In genomic region chr2:99430614-99431258, GRCh38 we compare ENCODE assay signal across 2 cellular contexts.
TF ChIP-seq lines count a peak whose summit lies in the region.

No MANE protein-coding gene starts in this region.

TF ChIP-seq in SK-N-SH treated with all-trans-retinoic acid at 6 μM for 48 hours, 23 proteins besides CTCF, POLR2A, EP300 and RAD21 (continued from another document):
- TF ChIP-seq CREB5 (CRISPR knock-in tag; IDR thresholded peaks at IDR 0.05; ENCODE audit: low read depth) (no peak), TOX (CRISPR knock-in tag; IDR thresholded peaks at IDR 0.05; ENCODE audit: borderline replicate concordance) (no peak), CSDC2 (CRISPR knock-in tag; IDR thresholded peaks at IDR 0.05) (no peak), ZNF8 (CRISPR knock-in tag; IDR thresholded peaks at IDR 0.05) (no peak), PPARA (CRISPR knock-in tag; IDR thresholded peaks at IDR 0.05; ENCODE audit: borderline replicate concordance) (no peak), ZNF70 (CRISPR knock-in tag; IDR thresholded peaks at IDR 0.05) (no peak), BACH2 (CRISPR knock-in tag; IDR thresholded peaks at IDR 0.05; ENCODE audit: borderline replicate concordance) (no peak), ZNF565 (CRISPR knock-in tag; conservative IDR thresholded peaks at IDR 0.05; ENCODE audit: low read depth) (no peak), OSR1 (CRISPR knock-in tag; IDR thresholded peaks at IDR 0.05) (no peak), RARB (CRISPR knock-in tag; IDR thresholded peaks at IDR 0.05) (no peak), SNAI2 (CRISPR knock-in tag; IDR thresholded peaks at IDR 0.05) (no peak), ISL1 (CRISPR knock-in tag; IDR thresholded peaks at IDR 0.05) (no peak), GLIS3 (CRISPR knock-in tag; IDR thresholded peaks at IDR 0.05) (no peak), ZFP30 (CRISPR knock-in tag; IDR thresholded peaks at IDR 0.05) (no peak)
- TF ChIP-seq, protein P1, sequence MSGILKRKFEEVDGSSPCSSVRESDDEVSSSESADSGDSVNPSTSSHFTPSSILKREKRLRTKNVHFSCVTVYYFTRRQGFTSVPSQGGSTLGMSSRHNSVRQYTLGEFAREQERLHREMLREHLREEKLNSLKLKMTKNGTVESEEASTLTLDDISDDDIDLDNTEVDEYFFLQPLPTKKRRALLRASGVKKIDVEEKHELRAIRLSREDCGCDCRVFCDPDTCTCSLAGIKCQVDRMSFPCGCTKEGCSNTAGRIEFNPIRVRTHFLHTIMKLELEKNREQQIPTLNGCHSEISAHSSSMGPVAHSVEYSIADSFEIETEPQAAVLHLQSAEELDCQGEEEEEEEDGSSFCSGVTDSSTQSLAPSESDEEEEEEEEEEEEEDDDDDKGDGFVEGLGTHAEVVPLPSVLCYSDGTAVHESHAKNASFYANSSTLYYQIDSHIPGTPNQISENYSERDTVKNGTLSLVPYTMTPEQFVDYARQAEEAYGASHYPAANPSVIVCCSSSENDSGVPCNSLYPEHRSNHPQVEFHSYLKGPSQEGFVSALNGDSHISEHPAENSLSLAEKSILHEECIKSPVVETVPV (CRISPR knock-in tag; IDR thresholded peaks at IDR 0.05): no peak
- TF ChIP-seq, protein P2, sequence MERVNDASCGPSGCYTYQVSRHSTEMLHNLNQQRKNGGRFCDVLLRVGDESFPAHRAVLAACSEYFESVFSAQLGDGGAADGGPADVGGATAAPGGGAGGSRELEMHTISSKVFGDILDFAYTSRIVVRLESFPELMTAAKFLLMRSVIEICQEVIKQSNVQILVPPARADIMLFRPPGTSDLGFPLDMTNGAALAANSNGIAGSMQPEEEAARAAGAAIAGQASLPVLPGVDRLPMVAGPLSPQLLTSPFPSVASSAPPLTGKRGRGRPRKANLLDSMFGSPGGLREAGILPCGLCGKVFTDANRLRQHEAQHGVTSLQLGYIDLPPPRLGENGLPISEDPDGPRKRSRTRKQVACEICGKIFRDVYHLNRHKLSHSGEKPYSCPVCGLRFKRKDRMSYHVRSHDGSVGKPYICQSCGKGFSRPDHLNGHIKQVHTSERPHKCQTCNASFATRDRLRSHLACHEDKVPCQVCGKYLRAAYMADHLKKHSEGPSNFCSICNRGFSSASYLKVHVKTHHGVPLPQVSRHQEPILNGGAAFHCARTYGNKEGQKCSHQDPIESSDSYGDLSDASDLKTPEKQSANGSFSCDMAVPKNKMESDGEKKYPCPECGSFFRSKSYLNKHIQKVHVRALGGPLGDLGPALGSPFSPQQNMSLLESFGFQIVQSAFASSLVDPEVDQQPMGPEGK (CRISPR knock-in tag; IDR thresholded peaks at IDR 0.05; ENCODE audit: borderline replicate concordance): no peak

TF ChIP-seq in SK-N-SH, 30 proteins besides CTCF, POLR2A, EP300 and RAD21 (continued from another document):
- TF ChIP-seq, protein P3, sequence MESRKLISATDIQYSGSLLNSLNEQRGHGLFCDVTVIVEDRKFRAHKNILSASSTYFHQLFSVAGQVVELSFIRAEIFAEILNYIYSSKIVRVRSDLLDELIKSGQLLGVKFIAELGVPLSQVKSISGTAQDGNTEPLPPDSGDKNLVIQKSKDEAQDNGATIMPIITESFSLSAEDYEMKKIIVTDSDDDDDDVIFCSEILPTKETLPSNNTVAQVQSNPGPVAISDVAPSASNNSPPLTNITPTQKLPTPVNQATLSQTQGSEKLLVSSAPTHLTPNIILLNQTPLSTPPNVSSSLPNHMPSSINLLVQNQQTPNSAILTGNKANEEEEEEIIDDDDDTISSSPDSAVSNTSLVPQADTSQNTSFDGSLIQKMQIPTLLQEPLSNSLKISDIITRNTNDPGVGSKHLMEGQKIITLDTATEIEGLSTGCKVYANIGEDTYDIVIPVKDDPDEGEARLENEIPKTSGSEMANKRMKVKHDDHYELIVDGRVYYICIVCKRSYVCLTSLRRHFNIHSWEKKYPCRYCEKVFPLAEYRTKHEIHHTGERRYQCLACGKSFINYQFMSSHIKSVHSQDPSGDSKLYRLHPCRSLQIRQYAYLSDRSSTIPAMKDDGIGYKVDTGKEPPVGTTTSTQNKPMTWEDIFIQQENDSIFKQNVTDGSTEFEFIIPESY (IDR thresholded peaks at IDR 0.05; ENCODE audit: borderline replicate concordance, low read depth): no peak
- TF ChIP-seq, protein P4, sequence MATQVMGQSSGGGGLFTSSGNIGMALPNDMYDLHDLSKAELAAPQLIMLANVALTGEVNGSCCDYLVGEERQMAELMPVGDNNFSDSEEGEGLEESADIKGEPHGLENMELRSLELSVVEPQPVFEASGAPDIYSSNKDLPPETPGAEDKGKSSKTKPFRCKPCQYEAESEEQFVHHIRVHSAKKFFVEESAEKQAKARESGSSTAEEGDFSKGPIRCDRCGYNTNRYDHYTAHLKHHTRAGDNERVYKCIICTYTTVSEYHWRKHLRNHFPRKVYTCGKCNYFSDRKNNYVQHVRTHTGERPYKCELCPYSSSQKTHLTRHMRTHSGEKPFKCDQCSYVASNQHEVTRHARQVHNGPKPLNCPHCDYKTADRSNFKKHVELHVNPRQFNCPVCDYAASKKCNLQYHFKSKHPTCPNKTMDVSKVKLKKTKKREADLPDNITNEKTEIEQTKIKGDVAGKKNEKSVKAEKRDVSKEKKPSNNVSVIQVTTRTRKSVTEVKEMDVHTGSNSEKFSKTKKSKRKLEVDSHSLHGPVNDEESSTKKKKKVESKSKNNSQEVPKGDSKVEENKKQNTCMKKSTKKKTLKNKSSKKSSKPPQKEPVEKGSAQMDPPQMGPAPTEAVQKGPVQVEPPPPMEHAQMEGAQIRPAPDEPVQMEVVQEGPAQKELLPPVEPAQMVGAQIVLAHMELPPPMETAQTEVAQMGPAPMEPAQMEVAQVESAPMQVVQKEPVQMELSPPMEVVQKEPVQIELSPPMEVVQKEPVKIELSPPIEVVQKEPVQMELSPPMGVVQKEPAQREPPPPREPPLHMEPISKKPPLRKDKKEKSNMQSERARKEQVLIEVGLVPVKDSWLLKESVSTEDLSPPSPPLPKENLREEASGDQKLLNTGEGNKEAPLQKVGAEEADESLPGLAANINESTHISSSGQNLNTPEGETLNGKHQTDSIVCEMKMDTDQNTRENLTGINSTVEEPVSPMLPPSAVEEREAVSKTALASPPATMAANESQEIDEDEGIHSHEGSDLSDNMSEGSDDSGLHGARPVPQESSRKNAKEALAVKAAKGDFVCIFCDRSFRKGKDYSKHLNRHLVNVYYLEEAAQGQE (IDR thresholded peaks at IDR 0.05; ENCODE audit: low read depth, low read length): no peak
- TF ChIP-seq TAF1 (IDR thresholded peaks at IDR 0.05; ENCODE audit: borderline replicate concordance, low read depth, low read length) (no peak), EZH2phosphoT487 (IDR thresholded peaks at IDR 0.05; ENCODE audit: borderline replicate concordance, low read depth) (no peak), TCF12 (IDR thresholded peaks at IDR 0.05) (no peak), IRF3 (IDR thresholded peaks at IDR 0.05; ENCODE audit: low read depth, low read length) (no peak)
